ENCODE assay signal across 8 cellular contexts in genomic region chrX:57909595-57910286, GRCh38. TPM values are rescaled to one million over a fixed set of nuclear protein-coding genes. Genes with fewer than 3 reads are reported as not detected.
DNase-seq lines count a peak whose midpoint lies in the region; ATAC-seq and TF ChIP-seq lines count a peak whose summit lies in the region.
"Not testable (repeated sequence)": the region's sequence is repeated elsewhere in the genome, so short reads cannot be mapped to it uniquely, and the experiment has no call there.

No MANE protein-coding gene starts in this region.

- H3K27me3 Mint-ChIP-seq in GM23338 (ENCODE audit: insufficient read depth, low read depth, poor library complexity); activated naive CD8-positive, alpha-beta T cell treated with anti-CD3 and anti-CD28 coated beads, Interleukin-2, amount 50 U/mL, for 24 hours; natural killer cell (ENCODE audit: low read depth in 2 of 2): not testable (repeated sequence)

- H3K27ac Mint-ChIP-seq in GM23338; activated naive CD8-positive, alpha-beta T cell treated with anti-CD3 and anti-CD28 coated beads, Interleukin-2, amount 50 U/mL, for 24 hours: not testable (repeated sequence)
- H3K27ac Mint-ChIP-seq in natural killer cell, result peak overlapping the region in 1 of 2 donors; percentile 85

- H4K20me1 ChIP-seq in GM23338 (replicated peaks; ENCODE audit: insufficient read depth), result not testable (repeated sequence)

- H3K4me1 ChIP-seq in GM23338 (ENCODE audit: insufficient read depth) (peaks cover 12% of the 10 kb centered on the region), tibial artery (peaks cover 0 to 19% (median 3%) of the 10 kb centered on the region in 4 donors)

- not testable (repeated sequence) for H2AFZ ChIP-seq in GM23338

- H3K9me3 Mint-ChIP-seq in GM23338, result peaks cover 18% of the 10 kb centered on the region
- not testable (repeated sequence) for H3K9me3 Mint-ChIP-seq in activated naive CD8-positive, alpha-beta T cell treated with anti-CD3 and anti-CD28 coated beads, Interleukin-2, amount 50 U/mL, for 24 hours; natural killer cell

- H3K36me3 Mint-ChIP-seq in GM23338 (ENCODE audit: low read depth); activated naive CD8-positive, alpha-beta T cell treated with anti-CD3 and anti-CD28 coated beads, Interleukin-2, amount 50 U/mL, for 24 hours (ENCODE audit: low read depth); natural killer cell: not testable (repeated sequence)

- peak; percentile 84 for ATAC-seq in GM18498 (IDR thresholded peaks at IDR 0.05; ENCODE audit: unreplicated experiment)
- peak; percentile 89 for ATAC-seq in GM23338
- ATAC-seq in HG03558 (IDR thresholded peaks at IDR 0.05; ENCODE audit: extremely low read depth, unreplicated experiment), result peak; percentile 69
- peak; percentile 85 for ATAC-seq in activated naive CD8-positive, alpha-beta T cell treated with anti-CD3 and anti-CD28 coated beads, Interleukin-2, amount 50 U/mL, for 24 hours
- ATAC-seq in natural killer cell, result peak; percentile 71 to 84 (median 74)

- not testable (repeated sequence) for H3K9me3 ChIP-seq in tibial artery

- not testable (repeated sequence) for H3F3A ChIP-seq in GM23338 (replicated peaks; ENCODE audit: low read depth)

- TF ChIP-seq CTCF in GM23338 (conservative IDR thresholded peaks at IDR 0.05; ENCODE audit: low read depth in 2 of 2); fibroblast of villous mesenchyme (IDR thresholded peaks at IDR 0.05; ENCODE audit: insufficient read depth, low read depth, low read length); natural killer cell (IDR thresholded peaks at IDR 0.05); tibial artery (IDR thresholded peaks at IDR 0.05): not testable (repeated sequence)

- DNase-seq in GM23338 (ENCODE audit: low spot score) (peak; percentile 19), SK-MEL-5 (ENCODE audit: low read depth, low spot score) (peak; percentile 1), fibroblast of villous mesenchyme (ENCODE audit: low read depth) (peak; percentile 21), natural killer cell (peak; percentile 23), tibial artery (peak; percentile 21 to 66)
- DNase-seq in activated naive CD8-positive, alpha-beta T cell treated with anti-CD3 and anti-CD28 coated beads, Interleukin-2, amount 50 U/mL, for 24 hours, result peak; percentile 17

- not testable (repeated sequence) for H3K27ac ChIP-seq in GM23338 (ENCODE audit: low read depth)
- H3K27ac ChIP-seq in tibial artery, result peak overlapping the region; percentile 89 to 95

- intact Hi-C loops in natural killer cell (cut with micrococcal nuclease), result not testable (repeated sequence)
- intact Hi-C loops in tibial artery (cut with DNase I; ENCODE audit: low total_unique reads), result loop anchor here (10.0 kb wide), 1 partner anchor 315 kb away; the partner anchor contains the start of gene ZXDB

- not testable (repeated sequence) for H3K4me1 Mint-ChIP-seq in GM23338
- H3K4me1 Mint-ChIP-seq in activated naive CD8-positive, alpha-beta T cell treated with anti-CD3 and anti-CD28 coated beads, Interleukin-2, amount 50 U/mL, for 24 hours, result peaks cover 30% of the 10 kb centered on the region
- peaks cover 22 to 29% of the 10 kb centered on the region in 2 donors for H3K4me1 Mint-ChIP-seq in natural killer cell

- peak overlapping the region; percentile 69 for H3K4me2 ChIP-seq in GM23338

- H3K4me3 Mint-ChIP-seq in GM23338 (peak overlapping the region; percentile 53; the same call in 2 of the 3 replicates), natural killer cell (peak overlapping the region; percentile 47)
- peak overlapping the region; percentile 50 for H3K4me3 Mint-ChIP-seq in activated naive CD8-positive, alpha-beta T cell treated with anti-CD3 and anti-CD28 coated beads, Interleukin-2, amount 50 U/mL, for 24 hours

- H3K79me2 ChIP-seq in GM23338 (replicated peaks; ENCODE audit: insufficient read depth), result not testable (repeated sequence)

- H3K36me3 ChIP-seq in GM23338 (ENCODE audit: insufficient read depth); tibial artery: not testable (repeated sequence)

- H3K9me2 ChIP-seq in GM23338 (ENCODE audit: insufficient read depth), result not testable (repeated sequence)

- in situ Hi-C loops in SK-MEL-5 (cut with HindIII; ENCODE audit: low pct_unique_long_range_greater_than_20kb, low sequenced_read_pairs), result not testable (repeated sequence)

- H3K4me3 ChIP-seq in GM23338 (peak overlapping the region; percentile 57), fibroblast of villous mesenchyme (ENCODE audit: low read depth, low read length) (peak overlapping the region; percentile 54), tibial artery (peak overlapping the region; percentile 55 to 62)

- H3K27me3 ChIP-seq in GM23338 (ENCODE audit: insufficient read depth); tibial artery: not testable (repeated sequence)

RNA-seq across cellular contexts. Expression of gene ZXDA, which starts 0.5 kb away (rescaled TPM):
- 4.6 and 5.7 TPM in 2 replicates for total RNA-seq in GM23338 (2014; rRNA removed; shearing (Covaris generic))
- 0.42 and 0.43 TPM in 2 replicates for polyA plus RNA-seq in GM23338 (2016; fragmentation: Nextera tagmentation; extraction: Ambion mirVana)
- total RNA-seq in SK-MEL-5 (2014; rRNA removed; shearing (Covaris generic)), result 3.2 and 3.8 TPM in 2 replicates
- 1.8 and 2.0 TPM in 2 replicates for polyA plus RNA-seq in SK-MEL-5 (2015; cell fraction: cytosol; rRNA removed)
- polyA plus RNA-seq in SK-MEL-5 (2015; cell fraction: nucleus; rRNA removed), result 1.5 and 2.5 TPM in 2 replicates
- total RNA-seq in fibroblast of villous mesenchyme (5.5 and 6.9 TPM in 2 replicates), natural killer cell (10 to 100 TPM; 10.4 to 12.0 (median 10.9) TPM)
